1 cellular context compared by ENCODE assay signal in genomic region chr19:12092065-12092867, GRCh38.
TF ChIP-seq lines count a peak whose summit lies in the region.

No MANE protein-coding gene starts in this region.

TF ChIP-seq in H1, 55 proteins besides CTCF, POLR2A, EP300 and RAD21:
- TF ChIP-seq TAF7 (optimal IDR thresholded peaks at IDR 0.05; ENCODE audit: borderline replicate concordance, low read depth, low read length) = peak; percentile 81
- TF ChIP-seq NANOG (IDR thresholded peaks at IDR 0.05; ENCODE audit: insufficient read depth, low read depth, low read length, poor library complexity, severe bottlenecking) = no peak
- TF ChIP-seq POU5F1 (IDR thresholded peaks at IDR 0.05; ENCODE audit: low read depth, low read length) = no peak
- TF ChIP-seq TCF12 (IDR thresholded peaks at IDR 0.05; ENCODE audit: low read depth, low read length) = no peak
- TF ChIP-seq CBX8 (IDR thresholded peaks at IDR 0.05; ENCODE audit: borderline replicate concordance, low read depth, low read length) = no peak
- TF ChIP-seq CHD1 (IDR thresholded peaks at IDR 0.05; ENCODE audit: low read depth, low read length) = no peak
- TF ChIP-seq CREB1 (IDR thresholded peaks at IDR 0.05) = no peak
- no peak for TF ChIP-seq SRF (IDR thresholded peaks at IDR 0.05; ENCODE audit: low read depth, low read length)
- TF ChIP-seq, protein P1, sequence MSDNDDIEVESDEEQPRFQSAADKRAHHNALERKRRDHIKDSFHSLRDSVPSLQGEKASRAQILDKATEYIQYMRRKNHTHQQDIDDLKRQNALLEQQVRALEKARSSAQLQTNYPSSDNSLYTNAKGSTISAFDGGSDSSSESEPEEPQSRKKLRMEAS (IDR thresholded peaks at IDR 0.05) = 0 out of 2 replicates have a peak, but pooled peaks have one; percentile 8
- TF ChIP-seq, protein P2, sequence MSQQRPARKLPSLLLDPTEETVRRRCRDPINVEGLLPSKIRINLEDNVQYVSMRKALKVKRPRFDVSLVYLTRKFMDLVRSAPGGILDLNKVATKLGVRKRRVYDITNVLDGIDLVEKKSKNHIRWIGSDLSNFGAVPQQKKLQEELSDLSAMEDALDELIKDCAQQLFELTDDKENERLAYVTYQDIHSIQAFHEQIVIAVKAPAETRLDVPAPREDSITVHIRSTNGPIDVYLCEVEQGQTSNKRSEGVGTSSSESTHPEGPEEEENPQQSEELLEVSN (IDR thresholded peaks at IDR 0.05) = no peak; the same call in 1 of the 2 replicates
- TF ChIP-seq CHD2 (IDR thresholded peaks at IDR 0.05; ENCODE audit: low read length) = peak; percentile 18; the same call in 1 of the 2 replicates
- peak; percentile 94 for TF ChIP-seq TAF1 (IDR thresholded peaks at IDR 0.05; ENCODE audit: low read depth, low read length)
- peak; percentile 87 for TF ChIP-seq TBP (IDR thresholded peaks at IDR 0.05; ENCODE audit: low read depth, low read length)
- TF ChIP-seq YY1 (IDR thresholded peaks at IDR 0.05; ENCODE audit: low read depth, low read length) = peak; percentile 65; the same call in 1 of the 2 replicates
- no peak for TF ChIP-seq HDAC6 (IDR thresholded peaks at IDR 0.05; ENCODE audit: low read depth, low read length)
- TF ChIP-seq EGR1 (IDR thresholded peaks at IDR 0.05; ENCODE audit: borderline replicate concordance, low read depth, low read length) = no peak
- TF ChIP-seq ASH2L (IDR thresholded peaks at IDR 0.05; ENCODE audit: low read length) = peak; percentile 56
- no peak for TF ChIP-seq SP2 (IDR thresholded peaks at IDR 0.05; ENCODE audit: low read length)
- peak; percentile 79; the same call in 1 of the 2 replicates for TF ChIP-seq SP1 (IDR thresholded peaks at IDR 0.05; ENCODE audit: low read depth, low read length)
- TF ChIP-seq JUND (IDR thresholded peaks at IDR 0.05; ENCODE audit: low read length) = no peak
- peak; percentile 40; the same call in 1 of the 2 replicates for TF ChIP-seq SP4 (IDR thresholded peaks at IDR 0.05; ENCODE audit: low read length)
- no peak for TF ChIP-seq RFX5 (IDR thresholded peaks at IDR 0.05; ENCODE audit: borderline replicate concordance, low read depth, low read length)
- no peak for TF ChIP-seq CTBP2 (IDR thresholded peaks at IDR 0.05; ENCODE audit: borderline replicate concordance, insufficient read depth, insufficient read length, low read length)
- no peak for TF ChIP-seq ZNF274 (IDR thresholded peaks at IDR 0.05; ENCODE audit: borderline replicate concordance, extremely low read depth, low read length)
- TF ChIP-seq POLR2AphosphoS5 (IDR thresholded peaks at IDR 0.05; ENCODE audit: low read depth, low read length) = peak; percentile 77
- peak; percentile 24 for TF ChIP-seq KDM4A (IDR thresholded peaks at IDR 0.05; ENCODE audit: low read depth, low read length, severe bottlenecking)
- TF ChIP-seq CBX5 (IDR thresholded peaks at IDR 0.05; ENCODE audit: low read depth, low read length) = no peak
- TF ChIP-seq PHF8 (conservative IDR thresholded peaks at IDR 0.05; ENCODE audit: low read depth, low read length) = peak; percentile 67
- no peak; a peak in 1 of 4 replicates for TF ChIP-seq SIN3A (conservative IDR thresholded peaks at IDR 0.05 in 1 of 2, IDR thresholded peaks at IDR 0.05 in 1 of 2; ENCODE audit: low read depth in 1 of 2, low read length in 2 of 2)
- TF ChIP-seq TEAD4 (IDR thresholded peaks at IDR 0.05; ENCODE audit: low read depth, low read length) = no peak
- TF ChIP-seq KDM1A (IDR thresholded peaks at IDR 0.05; ENCODE audit: borderline replicate concordance, low read length) = no peak; the same call in 1 of the 2 replicates
- no peak for TF ChIP-seq SIX5 (IDR thresholded peaks at IDR 0.05; ENCODE audit: low read depth, low read length)
- no peak for TF ChIP-seq RXRA (IDR thresholded peaks at IDR 0.05; ENCODE audit: insufficient read depth, low read depth, low read length)
- TF ChIP-seq BRCA1 (IDR thresholded peaks at IDR 0.05; ENCODE audit: low read depth, low read length) = no peak
